Comparison of ENCODE assay signal across 1 cellular context in genomic region chr10:9824546-9825164, GRCh38.
TF ChIP-seq lines count a peak whose summit lies in the region.

No MANE protein-coding gene starts in this region.

TF ChIP-seq in IMR-90, 13 proteins besides CTCF, POLR2A, EP300 and RAD21:
- TF ChIP-seq USF2 (IDR thresholded peaks at IDR 0.05; ENCODE audit: low read depth, low read length), result no peak
